In the genomic region with DNA sequence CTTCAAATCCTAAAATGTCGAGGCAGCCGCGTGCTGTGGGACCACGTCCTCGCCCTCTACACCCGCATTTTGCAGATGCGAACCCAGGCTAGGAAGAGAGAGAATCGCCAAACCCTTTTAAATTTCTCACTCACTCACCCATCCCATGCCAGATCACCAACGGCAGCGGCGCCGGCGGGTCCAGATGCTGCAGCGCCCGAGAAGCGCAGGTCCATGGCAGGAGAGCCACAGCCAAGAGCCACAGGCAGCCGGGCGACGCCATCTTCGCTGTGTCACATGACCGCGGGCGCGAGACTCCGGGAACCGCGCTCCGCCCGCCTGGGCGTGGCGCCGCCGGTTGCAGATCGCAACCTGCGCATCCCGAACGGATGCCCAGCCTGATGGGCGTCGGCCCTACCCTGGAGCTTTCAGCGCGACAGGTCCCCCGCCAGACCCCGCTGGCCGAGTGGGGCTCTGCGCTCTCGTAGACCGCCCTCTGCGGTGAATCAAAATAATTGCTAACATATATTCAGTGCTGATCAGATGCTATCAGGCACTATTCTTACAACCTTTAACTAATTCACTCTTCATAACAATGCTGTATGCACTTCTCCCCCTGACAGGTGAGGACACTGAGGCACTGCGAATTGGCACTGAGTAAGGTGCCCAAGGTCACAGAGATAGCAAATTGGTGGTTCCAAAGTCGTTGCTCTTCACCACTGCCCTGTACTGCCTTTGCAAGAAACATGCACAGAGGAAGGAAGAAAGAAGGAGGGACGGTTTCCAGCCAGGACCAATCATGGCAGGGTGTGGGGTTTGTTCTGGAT, we compare ENCODE assay signal across 8 cellular contexts. TPM values are rescaled to one million over a fixed set of nuclear protein-coding genes. Genes with fewer than 3 reads are reported as not detected.
DNase-seq lines count a peak whose midpoint lies in the region; ATAC-seq, FAIRE-seq and TF ChIP-seq lines count a peak whose summit lies in the region.

A gene (minus strand): TSS at position 276 of the 806 bp plus-strand sequence. CDS start 14 bp downstream, at position 262.

- peak; percentile 91 for ATAC-seq in GM21528 (IDR thresholded peaks at IDR 0.05; ENCODE audit: low FRiP score, unreplicated experiment)

- H2BK5ac ChIP-seq in neuronal stem cell (ENCODE audit: low read length), result no peak within 1 kb of the TSS

- H3K14ac ChIP-seq in neuronal stem cell (ENCODE audit: low read length), result no peak within 1 kb of the TSS

- H3K27ac ChIP-seq in SJSA1 (no peak within 1 kb of the TSS), neuronal stem cell (replicated peaks; ENCODE audit: low read length) (no peak within 1 kb of the TSS)

- no peak within 1 kb of the TSS for H3K23ac ChIP-seq in neuronal stem cell (ENCODE audit: low read depth, low read length, poor library complexity)

- peak within 1 kb of the TSS; percentile 64 for H3K9ac ChIP-seq in neuronal stem cell (ENCODE audit: low read depth, low read length, poor library complexity)

- peak; percentile 77 for DNase-seq in D721Med (ENCODE audit: insufficient read length, low spot score)
- DNase-seq in Kasumi-1 (lab: John Stamatoyannopoulos, UW), result peak; percentile 44 to 67
- peak; percentile 71 to 75 for DNase-seq in SJSA1 (ENCODE audit: low read depth in 1 of 2, low spot score in 2 of 2)
- DNase-seq in activated naive CD4-positive, alpha-beta T cell (lab: John Stamatoyannopoulos, UW), result peak; percentile 33 to 72 (median 52)
- DNase-seq in frontal cortex (ENCODE audit: low spot score in 2 of 2), result peak; percentile 72 to 77
- DNase-seq in neuronal stem cell (ENCODE audit: low spot score), result peak; percentile 66

- H3K4me1 ChIP-seq in SJSA1 (replicated peaks), result peaks cover 16% of the 10 kb centered on the region
- H3K4me1 ChIP-seq in neuronal stem cell (ENCODE audit: control insufficient read depth in 2 of 2, insufficient read depth in 1 of 2, low read depth in 1 of 2, low read length in 2 of 2), result peaks cover 6 to 8% of the 10 kb centered on the region in 2 donors

- H3K18ac ChIP-seq in neuronal stem cell (ENCODE audit: low read length), result peak within 1 kb of the TSS; percentile 49

- no peaks in the 10 kb centered on the region for H3K79me1 ChIP-seq in neuronal stem cell (ENCODE audit: low read depth, low read length)

- TF ChIP-seq CTCF in D721Med (IDR thresholded peaks at IDR 0.05; ENCODE audit: insufficient read depth, missing control alignments) (peak; percentile 11), subcutaneous adipose tissue (IDR thresholded peaks at IDR 0.05; ENCODE audit: low read depth) (no peak)

- H3K36me3 ChIP-seq in SJSA1 (peaks cover 1% of the 10 kb centered on the region; the same call in 1 of the 2 replicates), neuronal stem cell (replicated peaks in 1 of 2; ENCODE audit: control insufficient read depth in 2 of 2, insufficient read depth in 2 of 2, low read length in 2 of 2) (peaks cover under 1 to 25% of the 10 kb centered on the region in 2 donors)

- no peak within 1 kb of the TSS for H2BK15ac ChIP-seq in neuronal stem cell (ENCODE audit: low read length)

- peak within 1 kb of the TSS; percentile 97 for H2AFZ ChIP-seq in neuronal stem cell (ENCODE audit: low read length)

- WGBS in neuronal stem cell (ENCODE audit: extremely low coverage in 2 of 2, insufficient read length in 2 of 2, insufficient replicate concordance in 1 of 2), 2 donors, result no CpG with 5 or more reads among the region's 51 CpGs

- no peak within 1 kb of the TSS for H2BK120ac ChIP-seq in neuronal stem cell (ENCODE audit: low read depth, low read length)

- no peak within 1 kb of the TSS for H2AK5ac ChIP-seq in neuronal stem cell (ENCODE audit: low read depth, low read length)

- H3K27me3 ChIP-seq in SJSA1 (replicated peaks) (no peaks in the 10 kb centered on the region), neuronal stem cell (ENCODE audit: control insufficient read depth in 3 of 3, insufficient read depth in 3 of 3, low read depth in 1 of 3, low read length in 3 of 3) (no peaks in the 10 kb centered on the region)

- H4K8ac ChIP-seq in neuronal stem cell (ENCODE audit: low read depth, low read length), result no peak within 1 kb of the TSS

- peak within 1 kb of the TSS; percentile 75 for H3K4me2 ChIP-seq in neuronal stem cell (ENCODE audit: insufficient read depth, low read length, poor library complexity, severe bottlenecking)

- H3K9me3 ChIP-seq in SJSA1 (replicated peaks) (no peaks in the 10 kb centered on the region), neuronal stem cell (replicated peaks in 1 of 2; ENCODE audit: control insufficient read depth in 2 of 2, insufficient read depth in 1 of 2, low read depth in 1 of 2, low read length in 2 of 2) (peaks cover 0 to 3% of the 10 kb centered on the region in 2 donors)

- no peak for FAIRE-seq in D721Med (lab: Jason Lieb, UNC)
- FAIRE-seq in frontal cortex (lab: Jason Lieb, UNC), result no peak

- H2BK12ac ChIP-seq in neuronal stem cell (ENCODE audit: low read length), result no peak within 1 kb of the TSS

- H4K91ac ChIP-seq in neuronal stem cell (ENCODE audit: low read depth, low read length, poor library complexity), result no peak within 1 kb of the TSS

- H3K4me3 ChIP-seq in SJSA1 (peak within 1 kb of the TSS; percentile 55), neuronal stem cell (ENCODE audit: low read length in 2 of 2) (peak within 1 kb of the TSS; percentile 85 to 91)

- no peak within 1 kb of the TSS for H3K4ac ChIP-seq in neuronal stem cell (ENCODE audit: low read length)

RNA-seq across cellular contexts. Expression of the gene that starts here (rescaled TPM):
- total RNA-seq in SJSA1 (2014; rRNA removed; shearing (Covaris generic)), result 85.2 and 109 TPM in 2 replicates
- 44.8 TPM for total RNA-seq in frontal cortex
- 111 TPM for polyA plus RNA-seq in neuronal stem cell (2013, experiment 1 of 2)
- 109 TPM for polyA plus RNA-seq in neuronal stem cell (2013, experiment 2 of 2)
- 100 to 1,000 TPM in 1 of 4 donors, 10 to 100 TPM in 3; 43.5 to 253 (median 87.9) TPM for total RNA-seq in subcutaneous adipose tissue
